In the genomic region with DNA sequence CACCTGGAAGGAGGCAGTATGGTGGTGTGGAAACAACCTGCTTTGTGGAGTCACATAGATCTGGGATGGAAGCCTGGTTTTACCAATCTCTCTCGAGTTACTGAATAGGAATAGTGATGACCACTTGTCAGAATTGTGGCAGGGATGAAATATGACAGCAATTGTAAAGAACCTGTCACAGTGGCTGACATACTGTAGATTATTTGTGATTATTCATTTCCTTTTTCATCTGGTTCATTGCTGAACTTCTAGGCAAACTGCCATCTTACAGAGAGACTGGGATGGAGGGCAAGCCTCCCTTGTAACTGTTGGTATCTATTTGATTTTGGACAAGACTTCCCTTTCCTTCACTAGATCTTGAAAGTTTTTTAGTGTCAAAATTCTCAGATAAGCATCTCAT, we compare ENCODE assay signal across 1 cellular context.
TF ChIP-seq lines count a peak whose summit lies in the region.

No MANE protein-coding gene starts in this region.

TF ChIP-seq in SK-N-SH, 30 proteins besides CTCF, POLR2A, EP300 and RAD21 (continued from another document):
- TF ChIP-seq, protein P1, sequence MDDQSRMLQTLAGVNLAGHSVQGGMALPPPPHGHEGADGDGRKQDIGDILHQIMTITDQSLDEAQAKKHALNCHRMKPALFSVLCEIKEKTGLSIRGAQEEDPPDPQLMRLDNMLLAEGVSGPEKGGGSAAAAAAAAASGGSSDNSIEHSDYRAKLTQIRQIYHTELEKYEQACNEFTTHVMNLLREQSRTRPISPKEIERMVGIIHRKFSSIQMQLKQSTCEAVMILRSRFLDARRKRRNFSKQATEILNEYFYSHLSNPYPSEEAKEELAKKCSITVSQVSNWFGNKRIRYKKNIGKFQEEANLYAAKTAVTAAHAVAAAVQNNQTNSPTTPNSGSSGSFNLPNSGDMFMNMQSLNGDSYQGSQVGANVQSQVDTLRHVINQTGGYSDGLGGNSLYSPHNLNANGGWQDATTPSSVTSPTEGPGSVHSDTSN (IDR thresholded peaks at IDR 0.05): peak; percentile 96
- peak; percentile 71 for TF ChIP-seq TCF12 (IDR thresholded peaks at IDR 0.05)
- 0 out of 2 replicates have a peak, but pooled peaks have one; percentile 18 for TF ChIP-seq TEAD4 (IDR thresholded peaks at IDR 0.05; ENCODE audit: borderline replicate concordance, insufficient read depth)
- no peak for TF ChIP-seq ZBTB33 (IDR thresholded peaks at IDR 0.05; ENCODE audit: borderline replicate concordance, low read depth)
- TF ChIP-seq RCOR1 (IDR thresholded peaks at IDR 0.05; ENCODE audit: low read length): no peak
- TF ChIP-seq GABPA (IDR thresholded peaks at IDR 0.05; ENCODE audit: low read depth): no peak
TF ChIP-seq in SK-N-SH: peak in this region for 6.
